ENCODE assay signal across 8 cellular contexts in the genomic region with DNA sequence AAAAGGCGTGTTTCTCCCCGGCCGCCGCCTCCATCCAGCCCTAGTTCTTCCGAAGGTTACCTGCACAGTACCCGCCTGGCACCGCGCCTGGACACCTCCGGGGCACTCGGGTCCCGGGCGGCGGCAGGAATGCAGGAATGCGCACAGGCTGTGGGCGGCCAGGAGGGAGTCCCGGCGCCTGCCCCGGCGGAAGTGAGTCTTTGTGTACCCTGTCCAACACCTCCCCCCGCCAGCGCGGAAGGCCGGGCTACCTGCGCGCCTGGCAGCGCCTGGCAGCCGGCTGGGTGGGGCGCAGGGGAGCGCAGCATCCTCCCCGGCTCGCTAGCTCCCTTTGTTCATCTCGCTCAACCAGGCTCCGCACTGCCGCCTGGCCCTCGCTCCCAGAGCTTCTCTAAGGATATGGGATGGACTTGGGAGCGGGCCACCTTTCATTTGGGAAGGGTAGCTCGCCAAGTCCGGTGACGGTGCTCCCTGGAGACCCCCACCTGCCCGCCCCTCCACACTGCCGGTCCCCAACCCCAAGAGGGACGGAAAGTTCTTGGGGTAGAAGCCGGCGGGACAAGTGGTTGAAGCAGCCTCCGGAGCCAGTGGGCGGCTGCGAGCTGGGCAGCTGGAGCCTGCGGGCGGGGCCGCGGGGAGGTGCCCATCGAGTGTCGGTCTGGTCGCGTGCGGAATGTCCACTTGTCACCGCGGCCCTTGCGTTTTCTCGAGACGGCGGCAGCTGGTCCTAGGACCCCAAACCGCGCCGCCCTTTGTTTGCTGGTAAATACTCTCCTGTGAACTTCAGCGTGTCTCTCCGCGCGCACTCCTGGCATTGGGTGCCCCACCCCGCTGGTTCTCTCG. TPM values are rescaled to one million over a fixed set of nuclear protein-coding genes. Genes with fewer than 3 reads are reported as not detected.
DNase-seq lines count a peak whose midpoint lies in the region; ATAC-seq and TF ChIP-seq lines count a peak whose summit lies in the region.

No MANE protein-coding gene starts in this region.

- H3K27me3 ChIP-seq in cardiac muscle cell (peaks cover 96% of the 10 kb centered on the region), psoas muscle (ENCODE audit: insufficient read depth in 3 of 3, low read length in 2 of 3) (peaks cover 4 to 55% (median 11%) of the 10 kb centered on the region in 3 donors)

- H3K27ac ChIP-seq in cardiac muscle cell (no peak overlapping the region), psoas muscle (no peak overlapping the region)

- ATAC-seq in psoas muscle (no peak), GM21447 (IDR thresholded peaks at IDR 0.05; ENCODE audit: unreplicated experiment) (no peak)

- DNase-seq in EL (peak; percentile 31), cardiac muscle cell (ENCODE audit: low read depth in 1 of 2, low spot score in 1 of 2) (peak; percentile 28 to 60), psoas muscle (no peak), pons (ENCODE audit: low spot score) (no peak)
- DNase-seq in NK-92 treated with Interleukin-12 subunit alpha and Interleukin-12 subunit beta, amount 100 ng/mL, for 24 hours (lab: John Stamatoyannopoulos, UW): no peak
- no peak for DNase-seq in activated CD4-positive, CD25-positive, alpha-beta regulatory T cell treated with anti-CD3 and anti-CD28 coated beads, Interleukin-2, amount 50 U/mL, for 72 hours

- no peaks in the 10 kb centered on the region for H3K36me3 ChIP-seq in cardiac muscle cell
- no peaks in the 10 kb centered on the region for H3K36me3 ChIP-seq in psoas muscle (ENCODE audit: insufficient read depth in 1 of 2, low read depth in 1 of 2)

- H3K9me3 ChIP-seq in cardiac muscle cell (ENCODE audit: low read depth) (no peaks in the 10 kb centered on the region), psoas muscle (no peaks in the 10 kb centered on the region)

- H3K4me1 ChIP-seq in cardiac muscle cell (ENCODE audit: low read depth) (peaks cover 7% of the 10 kb centered on the region), psoas muscle (peaks cover 7% of the 10 kb centered on the region)

- intact Hi-C loops in psoas muscle (cut with DNase I): no loop called here

- TF ChIP-seq CTCF in cardiac muscle cell (IDR thresholded peaks at IDR 0.05; ENCODE audit: low read depth, low read length) (no peak), psoas muscle (IDR thresholded peaks at IDR 0.05) (no peak)

- H3K4me3 ChIP-seq in cardiac muscle cell: peak overlapping the region; percentile 65
- H3K4me3 ChIP-seq in psoas muscle: peak overlapping the region; percentile 61

- WGBS in psoas muscle, 3 donors: 2% methylated on average over 55 to 71 of the region's 71 CpGs

TF ChIP-seq in PFSK-1, 5 proteins besides CTCF, POLR2A, EP300 and RAD21:
- no peak for TF ChIP-seq TAF1 (IDR thresholded peaks at IDR 0.05; ENCODE audit: borderline replicate concordance, insufficient read depth, low read length)
- TF ChIP-seq, protein P1, sequence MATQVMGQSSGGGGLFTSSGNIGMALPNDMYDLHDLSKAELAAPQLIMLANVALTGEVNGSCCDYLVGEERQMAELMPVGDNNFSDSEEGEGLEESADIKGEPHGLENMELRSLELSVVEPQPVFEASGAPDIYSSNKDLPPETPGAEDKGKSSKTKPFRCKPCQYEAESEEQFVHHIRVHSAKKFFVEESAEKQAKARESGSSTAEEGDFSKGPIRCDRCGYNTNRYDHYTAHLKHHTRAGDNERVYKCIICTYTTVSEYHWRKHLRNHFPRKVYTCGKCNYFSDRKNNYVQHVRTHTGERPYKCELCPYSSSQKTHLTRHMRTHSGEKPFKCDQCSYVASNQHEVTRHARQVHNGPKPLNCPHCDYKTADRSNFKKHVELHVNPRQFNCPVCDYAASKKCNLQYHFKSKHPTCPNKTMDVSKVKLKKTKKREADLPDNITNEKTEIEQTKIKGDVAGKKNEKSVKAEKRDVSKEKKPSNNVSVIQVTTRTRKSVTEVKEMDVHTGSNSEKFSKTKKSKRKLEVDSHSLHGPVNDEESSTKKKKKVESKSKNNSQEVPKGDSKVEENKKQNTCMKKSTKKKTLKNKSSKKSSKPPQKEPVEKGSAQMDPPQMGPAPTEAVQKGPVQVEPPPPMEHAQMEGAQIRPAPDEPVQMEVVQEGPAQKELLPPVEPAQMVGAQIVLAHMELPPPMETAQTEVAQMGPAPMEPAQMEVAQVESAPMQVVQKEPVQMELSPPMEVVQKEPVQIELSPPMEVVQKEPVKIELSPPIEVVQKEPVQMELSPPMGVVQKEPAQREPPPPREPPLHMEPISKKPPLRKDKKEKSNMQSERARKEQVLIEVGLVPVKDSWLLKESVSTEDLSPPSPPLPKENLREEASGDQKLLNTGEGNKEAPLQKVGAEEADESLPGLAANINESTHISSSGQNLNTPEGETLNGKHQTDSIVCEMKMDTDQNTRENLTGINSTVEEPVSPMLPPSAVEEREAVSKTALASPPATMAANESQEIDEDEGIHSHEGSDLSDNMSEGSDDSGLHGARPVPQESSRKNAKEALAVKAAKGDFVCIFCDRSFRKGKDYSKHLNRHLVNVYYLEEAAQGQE (IDR thresholded peaks at IDR 0.05; ENCODE audit: insufficient read depth in 1 of 2, low read depth in 2 of 2, low read length in 2 of 2): no peak
- peak; percentile 1 for TF ChIP-seq FOXP2 (optimal IDR thresholded peaks at IDR 0.05; ENCODE audit: borderline replicate concordance, extremely low read depth, extremely low read length, insufficient read depth)
- TF ChIP-seq POLR2AphosphoS5 (IDR thresholded peaks at IDR 0.05; ENCODE audit: low read depth, low read length): no peak

RNA-seq across cellular contexts. Expression of a gene that starts 1.2 kb away (rescaled TPM):
- polyA plus RNA-seq in PFSK-1 (2012; ENCODE audit: insufficient read length, low read depth): 1.3 TPM
- total RNA-seq in cardiac muscle cell (0.57 and 1.2 TPM in 2 replicates), psoas muscle (under 1 TPM in 1 of 4 donors, not detected in 3; 0.17 TPM)
- polyA plus RNA-seq in cardiac muscle cell (0.46 TPM in 1 of 2 replicates, not detected in the other), psoas muscle (under 1 TPM in 2 of 3 donors, not detected in 1; 0.01 TPM)

Comparison
In these comparisons a context has a peak if more than half of its experiments do, and no peak if none do; other contexts are left out.
1. DNase-seq: peak in EL (single experiment) and cardiac muscle cell (2 of 2); none in psoas muscle (0 of 2), NK-92 treated with Interleukin-12 subunit alpha and Interleukin-12 subunit beta, amount 100 ng/mL, for 24 hours (single experiment), pons (single experiment) and activated CD4-positive, CD25-positive, alpha-beta regulatory T cell treated with anti-CD3 and anti-CD28 coated beads, Interleukin-2, amount 50 U/mL, for 72 hours (single experiment).